Comparison of ENCODE assay signal across 19 cellular contexts in the genomic region with DNA sequence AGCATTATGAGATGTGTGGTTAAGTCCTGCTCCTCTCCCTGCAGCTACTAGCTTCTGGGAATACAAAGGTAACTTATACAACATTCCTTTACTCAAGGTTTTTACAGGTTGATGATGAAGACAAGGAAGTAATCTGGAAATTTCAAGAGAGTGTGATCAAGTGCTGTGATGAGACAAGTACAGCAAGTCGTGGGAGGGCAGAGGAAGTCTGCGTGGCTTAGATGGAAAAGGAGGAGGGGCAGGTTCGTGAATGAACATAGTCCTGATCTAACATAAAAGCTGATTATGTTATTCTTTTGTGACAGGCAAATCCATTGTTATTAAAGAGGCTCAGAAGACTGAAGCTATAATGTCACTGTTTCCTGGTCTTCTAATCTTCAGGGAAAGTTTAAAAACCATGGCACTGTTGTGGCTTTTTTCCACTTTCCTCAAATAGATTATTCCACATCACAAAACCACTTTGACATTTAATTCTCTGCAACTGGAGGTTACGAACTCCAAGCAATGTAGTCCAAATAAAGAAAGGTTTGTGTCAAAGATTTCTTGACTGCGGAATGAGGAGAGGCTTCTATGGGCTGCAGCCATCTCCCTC.
DNase-seq lines count a peak whose midpoint lies in the region; TF ChIP-seq lines count a peak whose summit lies in the region.
"Had no signal": no experiment of that assay in that cellular context is flagged by ENCODE, and none has a peak within 500 bp of the region (broad histone marks: within the 10 kb centered on the region; RNA-seq: fewer than 3 reads in every experiment).

No MANE protein-coding gene starts in this region.

- H3K36me3 ChIP-seq in colonic mucosa: no peaks in the 10 kb centered on the region
- H3K36me3 ChIP-seq in rectal smooth muscle tissue (ENCODE audit: control insufficient read depth, insufficient read depth, low read length): no peaks in the 10 kb centered on the region
- H3K36me3 ChIP-seq: neural progenitor cell, prostate gland, spleen, uterus had no signal

- DNase-seq in EH (ENCODE audit: low read depth) (peak; percentile 26), colonic mucosa (peak; percentile 17), head of caudate nucleus (peak in 33 of 42 donors; percentile 6 to 79 (median 42)), NCI-H2107 (lab: John Stamatoyannopoulos, UW) (no peak), NCI-H510A (lab: John Stamatoyannopoulos, UW) (no peak), COLO668 (lab: John Stamatoyannopoulos, UW; ENCODE audit: unreplicated experiment) (no peak), NCI-H2196 (lab: John Stamatoyannopoulos, UW; ENCODE audit: unreplicated experiment) (no peak)
- DNase-seq: activated CD4-positive, CD25-positive, alpha-beta regulatory T cell treated with anti-CD3 and anti-CD28 coated beads, Interleukin-2, amount 50 U/mL, for 72 hours; activated CD8-positive, alpha-beta memory T cell treated with anti-CD3 and anti-CD28 coated beads for 24 hours; activated naive CD4-positive, alpha-beta T cell treated with anti-CD3 and anti-CD28 coated beads, Interleukin-2, amount 50 U/mL, for 16 hours; activated T-cell treated with anti-CD3 and anti-CD28 coated beads, Interleukin-2, amount 50 U/mL, for 72 hours; NCI-H69; spleen; stimulated activated CD4-positive, alpha-beta T cell treated with anti-CD3 and anti-CD28 coated beads, Interleukin-4, amount 100 ng/mL, for 4 hours; uterus had no signal

- H3K4me3 ChIP-seq in colonic mucosa (no peak overlapping the region), rectal smooth muscle tissue (ENCODE audit: low read length) (no peak overlapping the region)
- H3K4me3 ChIP-seq: A549, neural progenitor cell, prostate gland, spleen, uterus had no signal

- H3K27me3 ChIP-seq in colonic mucosa: no peaks in the 10 kb centered on the region
- H3K27me3 ChIP-seq in rectal smooth muscle tissue (ENCODE audit: control insufficient read depth, insufficient read depth, low read length): no peaks in the 10 kb centered on the region
- H3K27me3 ChIP-seq: neural progenitor cell, uterus had no signal

- no peak overlapping the region for H3K9ac ChIP-seq in colonic mucosa (ENCODE audit: low read depth in 2 of 2, low read length in 2 of 2)
- H3K9ac ChIP-seq in rectal smooth muscle tissue (ENCODE audit: low read length): no peak overlapping the region
- H3K9ac ChIP-seq: neural progenitor cell had no signal

- H3K27ac ChIP-seq in colonic mucosa: no peak overlapping the region
- peak overlapping the region; percentile 58 for H3K27ac ChIP-seq in rectal smooth muscle tissue (ENCODE audit: low read depth, low read length)
- H3K27ac ChIP-seq: neural progenitor cell, prostate gland, uterus had no signal

- no peaks in the 10 kb centered on the region for H3K4me1 ChIP-seq in colonic mucosa
- peaks cover 17% of the 10 kb centered on the region for H3K4me1 ChIP-seq in rectal smooth muscle tissue (ENCODE audit: control insufficient read depth, insufficient read depth, low read length)
- H3K4me1 ChIP-seq: neural progenitor cell, prostate gland, uterus had no signal

- no peak for TF ChIP-seq CTCF in colonic mucosa (IDR thresholded peaks at IDR 0.05)

- intact Hi-C loops in colonic mucosa (cut with DNase I) (no loop called here), head of caudate nucleus (cut with DNase I) (no loop called here)

- no peaks in the 10 kb centered on the region for H3K9me3 ChIP-seq in colonic mucosa
- H3K9me3 ChIP-seq: A549, prostate gland, spleen, uterus had no signal

Comparison
In these comparisons a context has a peak if more than half of its experiments do, and no peak if none do; other contexts are left out.
1. DNase-seq: peak in EH (single experiment), colonic mucosa (single experiment) and head of caudate nucleus (33 of 42); none in NCI-H2107 (single experiment), NCI-H510A (single experiment), COLO668 (single experiment) and NCI-H2196 (single experiment).